In the genomic region with DNA sequence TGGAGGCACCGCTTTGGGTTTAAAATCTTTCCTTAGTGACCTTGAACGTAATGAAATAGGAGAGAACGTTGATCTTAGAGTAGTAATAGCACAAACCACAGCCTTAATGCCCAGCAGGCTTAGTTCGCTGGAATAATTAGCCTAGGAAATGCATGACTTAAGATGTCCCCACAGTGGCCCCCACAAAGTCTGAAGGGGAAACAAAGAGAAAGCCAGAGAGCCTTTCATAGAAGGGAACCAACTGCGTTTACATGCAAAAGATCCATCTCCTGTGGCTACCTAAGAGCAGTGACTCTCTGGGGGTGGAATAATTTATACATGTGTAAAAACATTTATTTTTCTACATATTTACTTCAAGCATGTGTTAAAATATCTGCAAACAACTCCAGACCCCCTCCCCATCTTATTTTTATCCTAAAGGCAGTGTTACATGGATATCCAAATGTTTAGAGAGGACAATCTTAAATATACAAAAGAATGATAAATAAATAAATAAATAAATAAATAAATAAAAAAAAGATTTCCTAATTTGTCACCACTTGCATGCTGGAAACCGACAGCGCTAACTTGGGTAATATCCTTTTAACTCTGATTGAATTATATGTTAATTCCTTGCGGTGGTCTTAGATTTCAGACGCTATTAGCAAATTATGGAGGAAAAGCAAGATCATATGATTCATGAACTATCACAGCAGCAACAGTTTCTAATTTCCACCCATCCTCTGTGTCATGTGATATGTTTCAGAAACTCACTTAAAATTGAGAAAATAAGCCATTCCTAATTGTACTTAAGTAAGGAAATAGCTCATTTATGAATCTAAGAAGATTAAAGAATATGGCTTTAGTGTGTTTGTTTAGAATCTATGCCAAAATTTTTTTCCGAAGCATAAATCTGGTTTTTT, we compare ENCODE assay signal across 11 cellular contexts. TPM values are rescaled to one million over a fixed set of nuclear protein-coding genes. Genes with fewer than 3 reads are reported as not detected.
DNase-seq lines count a peak whose midpoint lies in the region; ATAC-seq and TF ChIP-seq lines count a peak whose summit lies in the region.
"Had no signal": no experiment of that assay in that cellular context is flagged by ENCODE, and none has a peak within 500 bp of the region (broad histone marks: within the 10 kb centered on the region; RNA-seq: fewer than 3 reads in every experiment).

No MANE protein-coding gene starts in this region.

- no peaks in the 10 kb centered on the region for H3K36me3 ChIP-seq in ES-I3 (ENCODE audit: insufficient read depth, low read length)
- H3K36me3 ChIP-seq in Panc1 (ENCODE audit: control insufficient read depth, insufficient read depth, low read length): no peaks in the 10 kb centered on the region
- no peaks in the 10 kb centered on the region for H3K36me3 ChIP-seq in iPS-18a (ENCODE audit: control insufficient read depth, low read depth, low read length)
- no peaks in the 10 kb centered on the region for H3K36me3 ChIP-seq in sigmoid colon

- H3K4me1 ChIP-seq in ES-I3 (ENCODE audit: insufficient read depth, low read length) (peaks cover 28% of the 10 kb centered on the region), Panc1 (ENCODE audit: control insufficient read depth, insufficient read depth, low read length) (peaks cover 54% of the 10 kb centered on the region), iPS-18a (ENCODE audit: control insufficient read depth, low read depth, low read length) (peaks cover 52% of the 10 kb centered on the region), sigmoid colon (peaks cover 0 to 14% (median 9%) of the 10 kb centered on the region in 4 donors)

- no peak for TF ChIP-seq CTCF in Panc1 (IDR thresholded peaks at IDR 0.05)
- no peak for TF ChIP-seq CTCF in sigmoid colon (IDR thresholded peaks at IDR 0.05)

- no peak for DNase-seq in Panc1 (ENCODE audit: low read depth, low spot score)
- DNase-seq in sigmoid colon: no peak
- no peak for DNase-seq in stimulated activated CD4-positive, alpha-beta T cell treated with anti-CD3 and anti-CD28 coated beads, Interleukin-2, amount 100 ng/mL, for 48 hours
- DNase-seq in T-cell: no peak
- no peak for DNase-seq in glomerular visceral epithelial cell (ENCODE audit: extremely low spot score)
- DNase-seq in D341Med (ENCODE audit: low spot score): no peak
- DNase-seq: COR-L47, NCI-H146 had no signal

- intact Hi-C loops in Panc1 (cut with micrococcal nuclease; ENCODE audit: unreplicated experiment) (no loop called here), sigmoid colon (cut with DNase I) (no loop called here)

- H3K4me3 Mint-ChIP-seq in T-cell: no peak overlapping the region

- H3K4me1 Mint-ChIP-seq in T-cell: peaks cover 6 to 11% (median 9%) of the 10 kb centered on the region in 3 donors

- CTCF ChIA-PET in Panc1 (lab: Charles Lee): no interaction called here
- CTCF ChIA-PET in T-cell (lab: Charles Lee): no interaction called here

- H3K4me3 ChIP-seq in Panc1 (ENCODE audit: low read depth in 2 of 2, low read length in 2 of 2) (peak overlapping the region; percentile 30 to 59), iPS-18a (ENCODE audit: low read length) (peak overlapping the region; percentile 58), sigmoid colon (peak overlapping the region in 1 of 4 donors; percentile 11)

- no TSS peak for BruUV-seq in Panc1 (replicated peaks; lab: Mats Ljungman, UMichigan)

- H3K27me3 ChIP-seq in Panc1 (ENCODE audit: control insufficient read depth, insufficient read depth, low read length): no peaks in the 10 kb centered on the region
- peaks cover 52% of the 10 kb centered on the region for H3K27me3 ChIP-seq in iPS-18a (ENCODE audit: control insufficient read depth, insufficient read depth, low read length)
- no peaks in the 10 kb centered on the region for H3K27me3 ChIP-seq in sigmoid colon

- no peak overlapping the region for H3K27ac Mint-ChIP-seq in T-cell

- H3K27ac ChIP-seq in Panc1 (ENCODE audit: low read length): peak overlapping the region; percentile 98
- H3K27ac ChIP-seq in iPS-18a (ENCODE audit: low read length): no peak overlapping the region
- peak overlapping the region in 3 of 4 donors; percentile 2 to 35 (median 24) for H3K27ac ChIP-seq in sigmoid colon
- H3K27ac ChIP-seq: epithelial cell of prostate had no signal

- WGBS in sigmoid colon, 2 donors: 55 to 71% methylated on average over 10 of the region's 10 CpGs

- H3K36me3 Mint-ChIP-seq in T-cell: no peaks in the 10 kb centered on the region

- TF ChIP-seq POLR2A in sigmoid colon (IDR thresholded peaks at IDR 0.05): no peak

- TF ChIP-seq EP300 in sigmoid colon (IDR thresholded peaks at IDR 0.05): no peak

- H3K27me3 Mint-ChIP-seq in T-cell: peaks cover 62 to 70% of the 10 kb centered on the region in 2 donors

- peak overlapping the region; percentile 17; the same call in 1 of the 2 replicates for H3K9ac ChIP-seq in ES-I3 (ENCODE audit: low read depth, low read length)
- H3K9ac ChIP-seq in iPS-18a (ENCODE audit: low read length): peak overlapping the region; percentile 35

- POLR2A ChIA-PET in Panc1 (lab: Charles Lee) (interaction anchor here (0.7 kb wide), 2 partner anchors 10 to 23 kb away, joined by 3 read pairs; no protein-coding TSS in a partner anchor), T-cell (lab: Charles Lee) (no interaction called here)

- ATAC-seq in Panc1 (no peak), T-cell (replicated peaks in 1 of 4) (no peak)

- in situ Hi-C loops in Panc1 (cut with HindIII; ENCODE audit: low pct_unique_long_range_greater_than_20kb, low sequenced_read_pairs): no loop called here

- H3K9me3 Mint-ChIP-seq in T-cell: peaks cover 0 to 7% (median 0%) of the 10 kb centered on the region in 3 donors

- no peaks in the 10 kb centered on the region for H3K9me3 ChIP-seq in ES-I3 (ENCODE audit: control insufficient read depth, insufficient read depth, low read length)
- no peaks in the 10 kb centered on the region for H3K9me3 ChIP-seq in Panc1 (ENCODE audit: control insufficient read depth, insufficient read depth, low read depth, low read length)
- no peaks in the 10 kb centered on the region for H3K9me3 ChIP-seq in iPS-18a (ENCODE audit: control insufficient read depth, low read depth, low read length)
- no peaks in the 10 kb centered on the region for H3K9me3 ChIP-seq in sigmoid colon

RNA-seq across cellular contexts. Expression of a gene that starts 23.4 kb away (rescaled TPM):
- 86.7 TPM for total RNA-seq in Panc1 (2021; ENCODE audit: unreplicated experiment)
- 142 TPM for polyA plus RNA-seq in Panc1 (2012; ENCODE audit: insufficient read length)
- 10 to 100 TPM; 12.2 to 24.6 (median 12.7) TPM for total RNA-seq in sigmoid colon
- polyA plus RNA-seq in sigmoid colon: 1 to 10 TPM; 1.4 to 8.4 (median 1.7) TPM
- total RNA-seq in T-cell: under 1 TPM in 3 of 5 donors, not detected in 2; 0.66 to 0.85 (median 0.76) TPM

Comparison
In these comparisons a context has a peak if more than half of its experiments do, and no peak if none do; other contexts are left out.
1. RNA of a gene that starts 23.4 kb away (total RNA-seq): 86.7 TPM in Panc1 (single experiment) and 12.2 to 24.6 TPM in sigmoid colon; 0.66 to 0.85 TPM in T-cell; every median in the first group is over 4 times any median in the second.